In genomic region chr15:91128028-91128427, GRCh38 we compare ENCODE assay signal across 1 cellular context.
TF ChIP-seq lines count a peak whose summit lies in the region.

No MANE protein-coding gene starts in this region.

TF ChIP-seq in HepG2, 621 proteins besides CTCF, POLR2A, EP300 and RAD21:
- TF ChIP-seq ZNF142 (CRISPR knock-in tag; IDR thresholded peaks at IDR 0.05), result no peak
- no peak for TF ChIP-seq ZNF17 (CRISPR knock-in tag; IDR thresholded peaks at IDR 0.05)
- no peak for TF ChIP-seq ZFX (CRISPR knock-in tag; IDR thresholded peaks at IDR 0.05; ENCODE audit: low read depth)
- TF ChIP-seq ZBTB39 (CRISPR knock-in tag; IDR thresholded peaks at IDR 0.05), result no peak
- TF ChIP-seq ZNF746 (CRISPR knock-in tag; IDR thresholded peaks at IDR 0.05), result no peak
- no peak for TF ChIP-seq HES4 (CRISPR knock-in tag; IDR thresholded peaks at IDR 0.05; ENCODE audit: borderline replicate concordance)
- TF ChIP-seq ZNF879 (CRISPR knock-in tag; IDR thresholded peaks at IDR 0.05), result no peak
- TF ChIP-seq HNRNPK (IDR thresholded peaks at IDR 0.05; ENCODE audit: low read depth, low read length, poor library complexity, severe bottlenecking), result no peak
